5 cellular contexts compared by ENCODE assay signal in genomic region chr16:5110933-5111332, GRCh38. TPM values are rescaled to one million over a fixed set of nuclear protein-coding genes. Genes with fewer than 3 reads are reported as not detected.
"Had no signal": no experiment of that assay in that cellular context is flagged by ENCODE, and none has a peak within 500 bp of the region (broad histone marks: within the 10 kb centered on the region; RNA-seq: fewer than 3 reads in every experiment).

No MANE protein-coding gene starts in this region.

RNA-seq across cellular contexts. Expression of gene C16orf89, which starts 45.2 kb away (rescaled TPM):
- total RNA-seq: NCI-H460, OCI-LY7, PC-3, SJSA1 had no signal
- polyA plus RNA-seq: SK-N-SH had no signal
